ENCODE assay signal across 1 cellular context in genomic region chr12:2242206-2242605, GRCh38.
TF ChIP-seq lines count a peak whose summit lies in the region.

No MANE protein-coding gene starts in this region.

TF ChIP-seq in H1, 55 proteins besides CTCF, POLR2A, EP300 and RAD21:
- TF ChIP-seq POLR2AphosphoS5 (IDR thresholded peaks at IDR 0.05; ENCODE audit: low read depth, low read length) (no peak), SP4 (IDR thresholded peaks at IDR 0.05; ENCODE audit: low read length) (no peak), EZH2 (IDR thresholded peaks at IDR 0.05; ENCODE audit: low read depth, low read length, severe bottlenecking) (no peak), RXRA (IDR thresholded peaks at IDR 0.05; ENCODE audit: insufficient read depth, low read depth, low read length) (no peak), FOSL1 (IDR thresholded peaks at IDR 0.05; ENCODE audit: insufficient read depth, low read depth, low read length) (no peak), BRCA1 (IDR thresholded peaks at IDR 0.05; ENCODE audit: low read depth, low read length) (no peak), MAX (IDR thresholded peaks at IDR 0.05) (no peak), NANOG (IDR thresholded peaks at IDR 0.05; ENCODE audit: insufficient read depth, low read depth, low read length, poor library complexity, severe bottlenecking) (no peak), BCL11A (IDR thresholded peaks at IDR 0.05; ENCODE audit: low read depth in 2 of 2, low read length in 2 of 2) (no peak), YY1 (IDR thresholded peaks at IDR 0.05; ENCODE audit: low read depth, low read length) (no peak), CTBP2 (IDR thresholded peaks at IDR 0.05; ENCODE audit: borderline replicate concordance, insufficient read depth, insufficient read length, low read length) (no peak), E2F6 (IDR thresholded peaks at IDR 0.05) (no peak), RFX5 (IDR thresholded peaks at IDR 0.05; ENCODE audit: borderline replicate concordance, low read depth, low read length) (no peak)
